In the genomic region with DNA sequence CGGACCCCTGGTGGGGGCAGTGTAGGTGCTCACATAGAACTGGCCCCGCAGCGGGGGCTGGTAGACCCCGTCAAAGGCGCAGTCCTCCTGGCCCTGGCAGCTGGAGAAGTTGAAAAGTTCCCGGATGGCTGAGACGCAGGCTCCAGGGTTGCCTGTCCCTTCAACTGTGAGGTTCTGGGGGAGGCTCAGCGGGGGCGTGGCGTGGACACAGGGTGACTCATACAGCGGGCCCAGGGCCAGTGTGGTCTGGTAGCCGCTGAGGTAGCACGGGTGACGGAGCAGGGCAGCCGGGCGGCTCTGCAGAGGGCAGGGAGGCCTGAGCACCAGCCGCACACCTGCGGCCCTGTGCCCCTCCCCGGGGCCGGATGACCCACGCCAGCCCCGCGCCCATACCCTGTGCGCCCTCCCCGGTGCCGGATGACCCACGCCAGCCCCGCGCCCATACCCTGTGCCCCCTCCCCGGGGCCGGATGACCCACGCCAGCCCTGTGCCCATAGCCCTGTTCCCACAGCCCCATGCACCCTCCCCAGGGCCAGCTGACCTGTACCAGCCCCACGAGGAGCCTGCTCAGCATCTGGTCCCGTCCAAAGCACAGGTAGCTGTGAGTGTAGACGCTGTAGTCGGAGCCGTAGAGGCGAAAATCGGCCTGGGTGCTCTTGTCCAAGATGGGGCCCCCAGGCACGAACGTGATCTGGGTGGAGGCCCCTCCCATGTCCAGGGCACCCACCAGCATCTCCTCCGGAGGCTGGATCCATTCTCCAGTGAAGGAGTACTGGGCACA, we compare ENCODE assay signal across 1 cellular context.
TF ChIP-seq lines count a peak whose summit lies in the region.

No MANE protein-coding gene starts in this region.

TF ChIP-seq in endothelial cell of umbilical vein, 7 proteins besides CTCF, POLR2A, EP300 and RAD21 (continued from another document):
- TF ChIP-seq FOS (IDR thresholded peaks at IDR 0.05; ENCODE audit: borderline replicate concordance, insufficient read depth, low read length) (peak; percentile 52), POLR2AphosphoS5 (IDR thresholded peaks at IDR 0.05; ENCODE audit: insufficient read depth, low read depth, low read length) (no peak), EZH2 (IDR thresholded peaks at IDR 0.05; ENCODE audit: borderline replicate concordance, low read depth, low read length, severe bottlenecking) (no peak)
